In the genomic region with DNA sequence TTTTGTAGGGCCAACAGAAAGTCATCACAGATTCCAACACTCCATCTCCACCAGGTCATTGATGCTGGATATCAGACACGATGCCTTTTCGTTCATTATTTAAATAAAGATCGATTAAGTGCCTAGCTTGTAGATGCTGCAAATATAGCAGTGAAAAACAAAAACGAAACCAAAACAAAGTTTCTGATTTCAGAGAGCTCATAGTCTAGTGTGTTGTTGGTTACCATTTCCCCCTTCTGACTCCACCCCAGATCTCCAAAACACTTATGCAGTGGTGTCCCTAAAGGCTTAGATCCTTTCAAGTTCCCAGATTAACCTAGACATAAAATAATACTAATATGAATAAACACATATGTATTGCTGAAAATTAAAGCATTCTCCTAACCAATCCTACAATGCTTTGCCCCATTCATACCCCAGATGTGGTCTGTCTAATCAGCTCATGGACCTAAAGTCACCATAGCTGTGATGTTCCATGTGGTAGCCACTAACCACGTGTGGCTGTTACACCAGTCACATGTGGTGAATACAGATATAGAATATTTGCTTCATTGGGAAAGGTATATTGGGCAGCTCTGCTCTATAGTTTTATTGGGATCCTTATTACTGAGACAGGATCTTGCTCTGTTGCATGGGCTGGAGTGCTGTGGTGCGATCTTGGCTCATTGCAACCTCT, we compare ENCODE assay signal across 1 cellular context.
TF ChIP-seq lines count a peak whose summit lies in the region.

No MANE protein-coding gene starts in this region.

TF ChIP-seq in neural cell, 6 proteins besides CTCF, POLR2A, EP300 and RAD21 (continued from another document):
- TF ChIP-seq, protein P1, sequence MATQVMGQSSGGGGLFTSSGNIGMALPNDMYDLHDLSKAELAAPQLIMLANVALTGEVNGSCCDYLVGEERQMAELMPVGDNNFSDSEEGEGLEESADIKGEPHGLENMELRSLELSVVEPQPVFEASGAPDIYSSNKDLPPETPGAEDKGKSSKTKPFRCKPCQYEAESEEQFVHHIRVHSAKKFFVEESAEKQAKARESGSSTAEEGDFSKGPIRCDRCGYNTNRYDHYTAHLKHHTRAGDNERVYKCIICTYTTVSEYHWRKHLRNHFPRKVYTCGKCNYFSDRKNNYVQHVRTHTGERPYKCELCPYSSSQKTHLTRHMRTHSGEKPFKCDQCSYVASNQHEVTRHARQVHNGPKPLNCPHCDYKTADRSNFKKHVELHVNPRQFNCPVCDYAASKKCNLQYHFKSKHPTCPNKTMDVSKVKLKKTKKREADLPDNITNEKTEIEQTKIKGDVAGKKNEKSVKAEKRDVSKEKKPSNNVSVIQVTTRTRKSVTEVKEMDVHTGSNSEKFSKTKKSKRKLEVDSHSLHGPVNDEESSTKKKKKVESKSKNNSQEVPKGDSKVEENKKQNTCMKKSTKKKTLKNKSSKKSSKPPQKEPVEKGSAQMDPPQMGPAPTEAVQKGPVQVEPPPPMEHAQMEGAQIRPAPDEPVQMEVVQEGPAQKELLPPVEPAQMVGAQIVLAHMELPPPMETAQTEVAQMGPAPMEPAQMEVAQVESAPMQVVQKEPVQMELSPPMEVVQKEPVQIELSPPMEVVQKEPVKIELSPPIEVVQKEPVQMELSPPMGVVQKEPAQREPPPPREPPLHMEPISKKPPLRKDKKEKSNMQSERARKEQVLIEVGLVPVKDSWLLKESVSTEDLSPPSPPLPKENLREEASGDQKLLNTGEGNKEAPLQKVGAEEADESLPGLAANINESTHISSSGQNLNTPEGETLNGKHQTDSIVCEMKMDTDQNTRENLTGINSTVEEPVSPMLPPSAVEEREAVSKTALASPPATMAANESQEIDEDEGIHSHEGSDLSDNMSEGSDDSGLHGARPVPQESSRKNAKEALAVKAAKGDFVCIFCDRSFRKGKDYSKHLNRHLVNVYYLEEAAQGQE (IDR thresholded peaks at IDR 0.05; ENCODE audit: borderline replicate concordance): no peak
- no peak for TF ChIP-seq SMC3 (conservative IDR thresholded peaks at IDR 0.05; ENCODE audit: poor library complexity)
TF ChIP-seq in neural cell: peak in this region for 0.
